19 cellular contexts compared by ENCODE assay signal in the genomic region with DNA sequence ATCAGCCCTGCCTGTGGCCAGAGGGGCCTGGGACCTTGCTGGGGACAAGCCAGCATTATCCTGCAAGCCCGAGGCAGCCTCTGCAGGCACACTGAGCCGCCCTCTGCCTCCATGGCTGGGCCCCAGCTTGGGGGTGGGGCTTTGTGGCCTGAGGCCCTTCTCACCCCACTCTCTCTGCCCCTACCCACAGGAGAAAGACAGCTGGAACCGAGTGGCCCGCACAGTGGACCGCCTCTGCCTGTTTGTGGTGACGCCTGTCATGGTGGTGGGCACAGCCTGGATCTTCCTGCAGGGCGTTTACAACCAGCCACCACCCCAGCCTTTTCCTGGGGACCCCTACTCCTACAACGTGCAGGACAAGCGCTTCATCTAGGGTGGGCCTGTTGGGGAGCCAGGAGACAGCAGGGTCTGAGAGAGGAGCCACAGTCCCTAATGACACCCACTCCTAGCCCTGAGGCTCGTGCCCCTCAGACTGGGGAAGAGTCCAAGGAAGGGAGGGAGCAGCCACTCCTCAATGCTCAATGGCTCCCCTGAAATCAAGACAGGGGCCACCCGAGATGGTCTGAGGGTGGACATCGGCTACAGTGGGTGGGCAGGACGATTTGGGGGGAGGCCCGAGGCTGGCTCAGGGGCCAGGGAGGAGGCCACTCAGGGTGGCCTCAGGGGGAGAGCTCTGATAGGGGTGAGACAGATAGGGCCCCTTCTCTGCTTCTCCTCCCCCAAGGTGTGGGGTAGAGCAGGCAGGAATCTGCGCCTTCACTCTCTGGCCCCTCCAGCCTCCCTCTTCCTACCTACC. TPM values are rescaled to one million over a fixed set of nuclear protein-coding genes. Genes with fewer than 3 reads are reported as not detected.
"Had no signal": no experiment of that assay in that cellular context is flagged by ENCODE, and none has a peak within 500 bp of the region (broad histone marks: within the 10 kb centered on the region; RNA-seq: fewer than 3 reads in every experiment).

No MANE protein-coding gene starts in this region.

- H3K79me2 ChIP-seq: parathyroid adenoma had no signal

- H3K4me1 ChIP-seq: adrenal gland, parathyroid adenoma, transverse colon had no signal

- ATAC-seq: activated CD8-positive, alpha-beta T cell treated with anti-CD3 and anti-CD28 coated beads, Interleukin-2, amount 10 ng/mL, durations not matched to agents 7 days and 5 days; stimulated activated naive B cell treated with anti-CD40 and anti-IgM and Interleukin-4, amounts not matched to agents 10 μg/mL and 1 μg/mL and 100 μg/mL, for 72 hours had no signal

- H3K9me3 ChIP-seq: adrenal gland, transverse colon had no signal

- H3K9me3 Mint-ChIP-seq: activated naive CD4-positive, alpha-beta T cell treated with anti-CD3 and anti-CD28 coated beads for 36 hours; nephron had no signal

- H3K4me3 Mint-ChIP-seq: activated CD8-positive, alpha-beta T cell treated with anti-CD3 and anti-CD28 coated beads, Interleukin-2, amount 10 ng/mL, durations not matched to agents 7 days and 5 days; activated naive CD4-positive, alpha-beta T cell treated with anti-CD3 and anti-CD28 coated beads for 36 hours; nephron; stimulated activated naive B cell treated with anti-CD40 and anti-IgM and Interleukin-4, amounts not matched to agents 10 μg/mL and 1 μg/mL and 100 μg/mL, for 72 hours; T-helper 2 cell treated with Interferon-gamma antibody and Interleukin-4, amounts not matched to agents 5 μg/mL and 100 μg/mL, for 36 hours had no signal

- H2AFZ ChIP-seq: parathyroid adenoma had no signal

- DNase-seq: activated CD4-positive, alpha-beta T cell treated with anti-CD3 and anti-CD28 coated beads for 4 hours; activated CD8-positive, alpha-beta memory T cell treated with anti-CD3 and anti-CD28 coated beads, Interleukin-2, amount 50 U/mL, for 48 hours; activated CD8-positive, alpha-beta T cell treated with anti-CD3 and anti-CD28 coated beads, Interleukin-2, amount 10 ng/mL, durations not matched to agents 7 days and 5 days; activated naive CD4-positive, alpha-beta T cell treated with anti-CD3 and anti-CD28 coated beads for 36 hours; central memory CD4-positive, alpha-beta T cell; hypothalamus; mammary epithelial cell; retina; stimulated activated CD4-positive, alpha-beta T cell treated with anti-CD3 and anti-CD28 coated beads, Interleukin-2, amount 100 ng/mL, for 24 hours; stimulated activated naive B cell treated with anti-CD40 and anti-IgM and Interleukin-4, amounts not matched to agents 10 μg/mL and 1 μg/mL and 100 μg/mL, for 72 hours; SW 1271; transverse colon had no signal

- H3K4me3 ChIP-seq: adrenal gland, transverse colon had no signal

- H3K27ac ChIP-seq: adrenal gland, parathyroid adenoma, transverse colon had no signal

- H3K36me3 ChIP-seq: adrenal gland, transverse colon had no signal

- H3K9ac ChIP-seq: parathyroid adenoma had no signal

- H3K27ac Mint-ChIP-seq: activated CD8-positive, alpha-beta T cell treated with anti-CD3 and anti-CD28 coated beads, Interleukin-2, amount 10 ng/mL, durations not matched to agents 7 days and 5 days; activated naive CD4-positive, alpha-beta T cell treated with anti-CD3 and anti-CD28 coated beads for 36 hours; stimulated activated naive B cell treated with anti-CD40 and anti-IgM and Interleukin-4, amounts not matched to agents 10 μg/mL and 1 μg/mL and 100 μg/mL, for 72 hours; T-helper 2 cell treated with Interferon-gamma antibody and Interleukin-4, amounts not matched to agents 5 μg/mL and 100 μg/mL, for 36 hours had no signal

RNA-seq across cellular contexts. Expression of gene CHRNG, which starts 4.4 kb away (rescaled TPM):
- total RNA-seq: activated CD8-positive, alpha-beta T cell treated with anti-CD3 and anti-CD28 coated beads, Interleukin-2, amount 10 ng/mL, durations not matched to agents 7 days and 5 days; activated naive CD4-positive, alpha-beta T cell treated with anti-CD3 and anti-CD28 coated beads for 36 hours; adrenal gland; epithelial cell of proximal tubule; mammary epithelial cell; mucosa of gallbladder; subcutaneous adipose tissue; transverse colon had no signal
- polyA plus RNA-seq: mammary epithelial cell had no signal

RNA-seq across cellular contexts. Expression of gene CHRND, which starts 9.2 kb away (rescaled TPM):
- total RNA-seq: activated CD8-positive, alpha-beta T cell treated with anti-CD3 and anti-CD28 coated beads, Interleukin-2, amount 10 ng/mL, durations not matched to agents 7 days and 5 days; activated naive CD4-positive, alpha-beta T cell treated with anti-CD3 and anti-CD28 coated beads for 36 hours; epithelial cell of proximal tubule; mammary epithelial cell; mucosa of gallbladder; subcutaneous adipose tissue; transverse colon had no signal
- polyA plus RNA-seq: mammary epithelial cell had no signal

RNA-seq across cellular contexts. Expression of gene PRSS56, which starts 14.9 kb away (rescaled TPM):
- total RNA-seq: activated CD8-positive, alpha-beta T cell treated with anti-CD3 and anti-CD28 coated beads, Interleukin-2, amount 10 ng/mL, durations not matched to agents 7 days and 5 days; activated naive CD4-positive, alpha-beta T cell treated with anti-CD3 and anti-CD28 coated beads for 36 hours; epithelial cell of proximal tubule; mammary epithelial cell; mucosa of gallbladder; subcutaneous adipose tissue; transverse colon had no signal
- polyA plus RNA-seq: mammary epithelial cell had no signal
